Comparison of ENCODE assay signal across 8 cellular contexts in genomic region chr1:2821970-2822620, GRCh38. TPM values are rescaled to one million over a fixed set of nuclear protein-coding genes. Genes with fewer than 3 reads are reported as not detected.
DNase-seq lines count a peak whose midpoint lies in the region; ATAC-seq and TF ChIP-seq lines count a peak whose summit lies in the region.

No MANE protein-coding gene starts in this region.

- no peak for TF ChIP-seq POLR2A in prostate gland (IDR thresholded peaks at IDR 0.05)

- no peak overlapping the region for H3K27ac Mint-ChIP-seq in T-cell

- H3K4me3 Mint-ChIP-seq in T-cell: no peak overlapping the region

- H3K9me3 Mint-ChIP-seq in T-cell: no peaks in the 10 kb centered on the region

- no peaks in the 10 kb centered on the region for H3K36me3 ChIP-seq in colonic mucosa
- no peaks in the 10 kb centered on the region for H3K36me3 ChIP-seq in prostate gland

- peak; percentile 29 for DNase-seq in activated gamma-delta T cell treated with Interleukin-2 at 50 U/mL for 16 hours
- no peak for DNase-seq in activated gamma-delta T cell (lab: John Stamatoyannopoulos, UW)
- DNase-seq in T-cell: peak in 27 of 34 experiments; percentile 17 to 61 (median 37)
- peak; percentile 22 for DNase-seq in colonic mucosa
- peak; percentile 14 for DNase-seq in prostate gland (ENCODE audit: low spot score)
- DNase-seq in cerebellar nuclear complex (lab: John Stamatoyannopoulos, UW): no peak

- ATAC-seq in T-cell (replicated peaks in 1 of 4): peak; percentile 75 to 87 (median 78)
- no peak for ATAC-seq in GM21515 (IDR thresholded peaks at IDR 0.05; ENCODE audit: unreplicated experiment)
- no peak for ATAC-seq in GM21619 (IDR thresholded peaks at IDR 0.05; ENCODE audit: unreplicated experiment)

- peaks cover 10 to 12% of the 10 kb centered on the region in 2 donors for H3K27me3 Mint-ChIP-seq in T-cell

- H3K4me1 ChIP-seq in colonic mucosa: no peaks in the 10 kb centered on the region
- no peaks in the 10 kb centered on the region for H3K4me1 ChIP-seq in prostate gland (replicated peaks)

- H3K4me3 ChIP-seq in colonic mucosa: no peak overlapping the region
- no peak overlapping the region for H3K4me3 ChIP-seq in prostate gland

- TF ChIP-seq CTCF in colonic mucosa (IDR thresholded peaks at IDR 0.05) (peak; percentile 66), prostate gland (IDR thresholded peaks at IDR 0.05) (peak; percentile 23 to 79 (median 64))

- H3K27me3 ChIP-seq in colonic mucosa (no peaks in the 10 kb centered on the region), prostate gland (replicated peaks; ENCODE audit: insufficient read depth) (no peaks in the 10 kb centered on the region)

- 31% methylated on average over 17 of the region's 29 CpGs for WGBS in prostate gland

- intact Hi-C loops in colonic mucosa (cut with DNase I) (loop anchor here (5.0 to 10.0 kb wide), 2 partner anchors 100 to 603 kb away; no protein-coding TSS in a partner anchor), prostate gland (cut with DNase I) (loop anchor here (2.0 kb wide), 1 partner anchor 603 kb away; no protein-coding TSS in a partner anchor)

- H3K9ac ChIP-seq in colonic mucosa (ENCODE audit: low read depth in 2 of 2, low read length in 2 of 2): no peak overlapping the region

- POLR2A ChIA-PET in T-cell (lab: Charles Lee): no interaction called here

- no peaks in the 10 kb centered on the region for H3K36me3 Mint-ChIP-seq in T-cell

- H3K9me3 ChIP-seq in colonic mucosa: no peaks in the 10 kb centered on the region
- no peaks in the 10 kb centered on the region for H3K9me3 ChIP-seq in prostate gland

- no peak overlapping the region for H3K27ac ChIP-seq in colonic mucosa
- H3K27ac ChIP-seq in prostate gland: no peak overlapping the region

- CTCF ChIA-PET in T-cell (lab: Charles Lee): interaction anchor here in 1 of 2 donors (0.5 kb wide), 1 partner anchor 602 kb away, joined by 6 read pairs; no protein-coding TSS in a partner anchor

- H3K4me1 Mint-ChIP-seq in T-cell: peaks cover 0 to 5% (median 2%) of the 10 kb centered on the region in 3 donors

RNA-seq across cellular contexts. Expression of gene TTC34, which starts 20.6 kb away (rescaled TPM):
- total RNA-seq in T-cell: 1 to 10 TPM; 1.6 to 6.9 (median 5.0) TPM
- under 1 TPM; 0.27 to 0.44 TPM for total RNA-seq in colonic mucosa
- 1 to 10 TPM in 1 of 2 donors, under 1 TPM in 1; 0.32 to 1.2 TPM for total RNA-seq in prostate gland

Comparison
In these comparisons a context has a peak if more than half of its experiments do, and no peak if none do; other contexts are left out.
1. DNase-seq: peak in activated gamma-delta T cell treated with Interleukin-2 at 50 U/mL for 16 hours (single experiment), T-cell (27 of 34), colonic mucosa (single experiment) and prostate gland (single experiment); none in activated gamma-delta T cell (single experiment) and cerebellar nuclear complex (0 of 2).
2. ATAC-seq: peak in T-cell (4 of 4); none in GM21515 (single experiment) and GM21619 (single experiment).